Comparison of ENCODE assay signal across 9 cellular contexts in genomic region chr7:72493850-72494661, GRCh38.
DNase-seq lines count a peak whose midpoint lies in the region; ATAC-seq and TF ChIP-seq lines count a peak whose summit lies in the region.
"Had no signal": no experiment of that assay in that cellular context is flagged by ENCODE, and none has a peak within 500 bp of the region (broad histone marks: within the 10 kb centered on the region; RNA-seq: fewer than 3 reads in every experiment).

No MANE protein-coding gene starts in this region.

- no peak for ATAC-seq in GM21360 (IDR thresholded peaks at IDR 0.05; ENCODE audit: unreplicated experiment)
- ATAC-seq in GM19395 (IDR thresholded peaks at IDR 0.05; ENCODE audit: unreplicated experiment), result no peak

- no peaks in the 10 kb centered on the region for H3K4me1 Mint-ChIP-seq in activated T-helper 2 cell treated with anti-CD3 and anti-CD28 coated beads, Interferon-gamma antibody, Interleukin-2, Interleukin-4, amounts not matched to agents 10 μg/mL and 5 μg/mL and 100 μg/mL, durations not matched to agents 14 hours and 24 hours and 36 hours (ENCODE audit: low read depth)
- H3K4me1 Mint-ChIP-seq in glutamatergic neuron (ENCODE audit: low read depth, unreplicated experiment), result no peaks in the 10 kb centered on the region

- no peaks in the 10 kb centered on the region for H3K79me2 ChIP-seq in OCI-LY3 (ENCODE audit: low read length)

- H3K4me2 ChIP-seq in OCI-LY3 (ENCODE audit: low read length), result peak overlapping the region; percentile 30; the same call in 1 of the 2 replicates

- TF ChIP-seq CTCF in OCI-LY3 (IDR thresholded peaks at IDR 0.05; ENCODE audit: low read depth, low read length) (peak; percentile 77), glutamatergic neuron (IDR thresholded peaks at IDR 0.05; ENCODE audit: partially characterized antibody, unreplicated experiment) (peak; percentile 94)

- H3K27me3 ChIP-seq in OCI-LY3 (ENCODE audit: low read depth, low read length), result no peaks in the 10 kb centered on the region

- H2AFZ ChIP-seq in OCI-LY3 (ENCODE audit: low read depth, low read length), result no peak overlapping the region

- H3K9ac ChIP-seq in OCI-LY3 (ENCODE audit: low read length), result no peak overlapping the region

- no peaks in the 10 kb centered on the region for H3K9me3 Mint-ChIP-seq in activated T-helper 2 cell treated with anti-CD3 and anti-CD28 coated beads, Interferon-gamma antibody, Interleukin-2, Interleukin-4, amounts not matched to agents 10 μg/mL and 5 μg/mL and 100 μg/mL, durations not matched to agents 14 hours and 24 hours and 36 hours
- H3K9me3 Mint-ChIP-seq in glutamatergic neuron (ENCODE audit: unreplicated experiment), result no peaks in the 10 kb centered on the region

- intact Hi-C loops in activated T-helper 2 cell treated with anti-CD3 and anti-CD28 coated beads, Interferon-gamma antibody, Interleukin-2, Interleukin-4, amounts not matched to agents 10 μg/mL and 5 μg/mL and 100 μg/mL, durations not matched to agents 14 hours and 24 hours and 36 hours (cut with micrococcal nuclease), result loop anchor here (5.0 kb wide), 1 partner anchor 742 kb away; no protein-coding TSS in a partner anchor
- intact Hi-C loops in posterior cingulate gyrus (cut with DNase I), result loop anchor here (2.0 to 5.0 kb wide), 2 partner anchors 157 to 741 kb away; no protein-coding TSS in a partner anchor

- H3K4me1 ChIP-seq in OCI-LY3 (ENCODE audit: low read length), result no peaks in the 10 kb centered on the region

- peak; percentile 63 for DNase-seq in Daoy (ENCODE audit: low read depth)
- peak; percentile 60 for DNase-seq in HK-2 (ENCODE audit: unreplicated experiment)
- peak; percentile 16 for DNase-seq in activated T-helper 2 cell treated with anti-CD3 and anti-CD28 coated beads, Interferon-gamma antibody, Interleukin-2, Interleukin-4, amounts not matched to agents 10 μg/mL and 5 μg/mL and 100 μg/mL, durations not matched to agents 14 hours and 24 hours and 36 hours (ENCODE audit: low spot score)
- peak; percentile 87 for DNase-seq in glutamatergic neuron
- peak in 9 of 10 donors; percentile 37 to 93 (median 79) for DNase-seq in posterior cingulate gyrus

- no peaks in the 10 kb centered on the region for H4K20me1 ChIP-seq in OCI-LY3 (ENCODE audit: insufficient read depth, low read length)

- no peaks in the 10 kb centered on the region for H3K9me3 ChIP-seq in OCI-LY3 (ENCODE audit: insufficient read depth, low read length)

- no peak overlapping the region for H3K4me3 Mint-ChIP-seq in activated T-helper 2 cell treated with anti-CD3 and anti-CD28 coated beads, Interferon-gamma antibody, Interleukin-2, Interleukin-4, amounts not matched to agents 10 μg/mL and 5 μg/mL and 100 μg/mL, durations not matched to agents 14 hours and 24 hours and 36 hours (ENCODE audit: low read depth)
- no peak overlapping the region for H3K4me3 Mint-ChIP-seq in glutamatergic neuron (ENCODE audit: unreplicated experiment)
- H3K4me3 Mint-ChIP-seq: activated naive CD8-positive, alpha-beta T cell had no signal

- no peaks in the 10 kb centered on the region for H3K27me3 Mint-ChIP-seq in activated T-helper 2 cell treated with anti-CD3 and anti-CD28 coated beads, Interferon-gamma antibody, Interleukin-2, Interleukin-4, amounts not matched to agents 10 μg/mL and 5 μg/mL and 100 μg/mL, durations not matched to agents 14 hours and 24 hours and 36 hours (ENCODE audit: low read depth)
- no peaks in the 10 kb centered on the region for H3K27me3 Mint-ChIP-seq in glutamatergic neuron (ENCODE audit: unreplicated experiment)
- H3K27me3 Mint-ChIP-seq: activated naive CD8-positive, alpha-beta T cell had no signal

- no peaks in the 10 kb centered on the region for H3K36me3 Mint-ChIP-seq in activated T-helper 2 cell treated with anti-CD3 and anti-CD28 coated beads, Interferon-gamma antibody, Interleukin-2, Interleukin-4, amounts not matched to agents 10 μg/mL and 5 μg/mL and 100 μg/mL, durations not matched to agents 14 hours and 24 hours and 36 hours (ENCODE audit: low read depth)
- no peaks in the 10 kb centered on the region for H3K36me3 Mint-ChIP-seq in glutamatergic neuron (ENCODE audit: unreplicated experiment)

- H3K36me3 ChIP-seq in OCI-LY3 (replicated peaks; ENCODE audit: low read depth, low read length), result no peaks in the 10 kb centered on the region

- no peak overlapping the region for H3K4me3 ChIP-seq in OCI-LY3 (ENCODE audit: low read length)

- H3K27ac ChIP-seq in OCI-LY3 (ENCODE audit: low read length), result no peak overlapping the region

- no peak overlapping the region for H3K27ac Mint-ChIP-seq in activated T-helper 2 cell treated with anti-CD3 and anti-CD28 coated beads, Interferon-gamma antibody, Interleukin-2, Interleukin-4, amounts not matched to agents 10 μg/mL and 5 μg/mL and 100 μg/mL, durations not matched to agents 14 hours and 24 hours and 36 hours
- no peak overlapping the region for H3K27ac Mint-ChIP-seq in glutamatergic neuron (ENCODE audit: unreplicated experiment)
- H3K27ac Mint-ChIP-seq: activated naive CD8-positive, alpha-beta T cell had no signal

Comparison
In these comparisons a context has a peak if more than half of its experiments do, and no peak if none do; other contexts are left out.
1. DNase-seq: peak in every context shown above with its lines; median percentile 87 in glutamatergic neuron; 79 in posterior cingulate gyrus; 63 in Daoy; 60 in HK-2; 16 in activated T-helper 2 cell treated with anti-CD3 and anti-CD28 coated beads, Interferon-gamma antibody, Interleukin-2, Interleukin-4, amounts not matched to agents 10 μg/mL and 5 μg/mL and 100 μg/mL, durations not matched to agents 14 hours and 24 hours and 36 hours.